9 cellular contexts compared by ENCODE assay signal in the genomic region with DNA sequence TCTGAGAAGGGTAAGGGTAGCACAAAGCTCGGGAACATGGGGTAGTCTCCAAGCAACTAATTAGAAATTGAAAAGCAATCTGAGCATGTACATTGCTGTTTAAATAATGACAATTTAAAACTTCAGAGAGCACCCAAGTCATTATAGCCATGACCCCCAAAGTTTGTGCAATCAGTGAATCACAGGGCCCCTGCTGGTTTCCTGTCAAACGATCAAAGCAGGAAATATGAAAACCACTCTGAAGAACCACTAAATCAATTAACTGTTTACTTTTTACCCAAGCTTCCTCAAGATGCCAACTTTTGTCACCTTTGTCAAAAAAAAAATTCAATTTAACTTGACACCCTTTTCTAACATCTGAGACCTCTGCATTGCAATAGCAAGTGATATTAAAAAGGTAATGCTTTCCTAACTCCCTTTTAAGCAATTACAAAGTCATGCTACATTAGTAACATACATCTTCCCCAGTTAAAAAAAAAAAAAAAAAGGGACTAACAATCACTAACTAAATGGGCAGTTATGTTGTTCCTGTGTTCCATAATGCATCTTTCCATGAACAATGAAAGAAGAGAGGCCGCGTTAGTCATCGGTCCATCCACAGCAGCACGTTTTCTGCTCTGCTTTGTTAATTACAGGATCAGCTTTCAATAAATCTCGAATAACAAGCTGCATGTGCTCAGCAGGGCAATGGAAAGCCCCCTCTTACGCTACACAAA.
DNase-seq lines count a peak whose midpoint lies in the region; ATAC-seq lines count a peak whose summit lies in the region.
"Had no signal": no experiment of that assay in that cellular context is flagged by ENCODE, and none has a peak within 500 bp of the region (broad histone marks: within the 10 kb centered on the region; RNA-seq: fewer than 3 reads in every experiment).

No MANE protein-coding gene starts in this region.

- DNase-seq in EH (ENCODE audit: low read depth): peak; percentile 27
- peak; percentile 30 for DNase-seq in NCI-H1105 (lab: John Stamatoyannopoulos, UW)
- peak in 15 of 34 experiments; percentile 3 to 19 (median 8) for DNase-seq in T-cell
- DNase-seq in immature natural killer cell: peak; percentile 7 to 50 (median 10)
- DNase-seq in DMS114 treated with DMSO at 0.1 percent for 48 hours (lab: John Stamatoyannopoulos, UW; ENCODE audit: unreplicated experiment): no peak
- no peak for DNase-seq in NCI-H187 treated with DMSO at 0.1 percent for 48 hours (lab: John Stamatoyannopoulos, UW)
- no peak for DNase-seq in GM19238 (ENCODE audit: insufficient read length, low spot score)
- DNase-seq: glutamatergic neuron had no signal

- H3K27me3 Mint-ChIP-seq in T-cell: no peaks in the 10 kb centered on the region
- peaks cover 0 to 4% (median 0%) of the 10 kb centered on the region in 3 donors for H3K27me3 Mint-ChIP-seq in immature natural killer cell (ENCODE audit: low read depth in 3 of 3)

- H3K4me3 Mint-ChIP-seq in T-cell (no peak overlapping the region), immature natural killer cell (peak overlapping the region; percentile 28 to 80 (median 42))

- ATAC-seq in T-cell (replicated peaks in 1 of 4) (peak in 3 of 4 experiments; percentile 20 to 75 (median 48)), HG03135 (IDR thresholded peaks at IDR 0.05; ENCODE audit: unreplicated experiment) (no peak)

- H3K4me1 Mint-ChIP-seq in T-cell (peaks cover 4 to 61% (median 48%) of the 10 kb centered on the region in 3 donors), immature natural killer cell (peaks cover 45 to 56% of the 10 kb centered on the region in 2 donors)

- no peaks in the 10 kb centered on the region for H3K9me3 Mint-ChIP-seq in T-cell
- H3K9me3 Mint-ChIP-seq in immature natural killer cell: no peaks in the 10 kb centered on the region

- CTCF ChIA-PET in T-cell (lab: Charles Lee): interaction anchor here in 1 of 2 donors (0.7 kb wide), 1 partner anchor 1947 kb away, joined by 4 read pairs; no protein-coding TSS in a partner anchor

- H3K27ac Mint-ChIP-seq in T-cell: peak overlapping the region; percentile 18 to 45
- H3K27ac Mint-ChIP-seq in immature natural killer cell: peak overlapping the region in 3 of 6 donors; percentile 2 to 21 (median 6)

- POLR2A ChIA-PET in T-cell (lab: Charles Lee): no interaction called here

- H3K36me3 Mint-ChIP-seq in T-cell (no peaks in the 10 kb centered on the region), immature natural killer cell (no peaks in the 10 kb centered on the region)

Comparison
In these comparisons a context has a peak if more than half of its experiments do, and no peak if none do; other contexts are left out.
1. DNase-seq: peak in EH (single experiment), NCI-H1105 (single experiment) and immature natural killer cell (3 of 3); none in DMS114 treated with DMSO at 0.1 percent for 48 hours (single experiment), NCI-H187 treated with DMSO at 0.1 percent for 48 hours (single experiment) and GM19238 (single experiment).
2. H3K4me3 Mint-ChIP-seq: peak in immature natural killer cell (5 of 5); none in T-cell (0 of 3).